ENCODE assay signal across 1 cellular context in genomic region chr11:14520086-14520901, GRCh38.
TF ChIP-seq lines count a peak whose summit lies in the region.

Gene PSMA1, minus strand, starts transcription at chr11:14520386. Its CDS starts 87 bp downstream, at chr11:14520299.

TF ChIP-seq in WTC11, 78 proteins besides CTCF, POLR2A, EP300 and RAD21 (continued from another document):
- peak; percentile 91; the same call in 1 of the 2 replicates for TF ChIP-seq ZNF232 (CRISPR knock-in tag; IDR thresholded peaks at IDR 0.05)
